ENCODE assay signal across 20 cellular contexts in genomic region chr16:68496689-68497088, GRCh38. TPM values are rescaled to one million over a fixed set of nuclear protein-coding genes. Genes with fewer than 3 reads are reported as not detected.
DNase-seq lines count a peak whose midpoint lies in the region; ATAC-seq and TF ChIP-seq lines count a peak whose summit lies in the region.
"Had no signal": no experiment of that assay in that cellular context is flagged by ENCODE, and none has a peak within 500 bp of the region (broad histone marks: within the 10 kb centered on the region; RNA-seq: fewer than 3 reads in every experiment).

No MANE protein-coding gene starts in this region.

- H3K4me1 ChIP-seq in mammary epithelial cell (ENCODE audit: insufficient read depth, low read length): peaks cover 15% of the 10 kb centered on the region
- H3K4me1 ChIP-seq in heart left ventricle: no peaks in the 10 kb centered on the region

- no peaks in the 10 kb centered on the region for H3K36me3 Mint-ChIP-seq in osteocyte (ENCODE audit: unreplicated experiment)
- H3K36me3 Mint-ChIP-seq: CD4-positive, CD25-positive, alpha-beta regulatory T cell had no signal

- intact Hi-C loops in mammary epithelial cell (cut with micrococcal nuclease) (no loop called here), heart left ventricle (cut with DNase I) (no loop called here)

- H3K27ac ChIP-seq in RWPE1 (peak overlapping the region; percentile 59), mammary epithelial cell (ENCODE audit: insufficient read depth, low read depth, low read length) (no peak overlapping the region), heart left ventricle (no peak overlapping the region)
- H3K27ac ChIP-seq: 22Rv1 had no signal

- no peak overlapping the region for H3K9ac ChIP-seq in mammary epithelial cell (ENCODE audit: insufficient read depth, low read length)

- no peak overlapping the region for H3K4me3 ChIP-seq in mammary epithelial cell (replicated peaks in 1 of 3; ENCODE audit: insufficient read depth in 1 of 3, low read depth in 2 of 3, low read length in 3 of 3)
- no peak overlapping the region for H3K4me3 ChIP-seq in heart left ventricle

- no peaks in the 10 kb centered on the region for H3K4me1 Mint-ChIP-seq in osteocyte (ENCODE audit: unreplicated experiment)
- H3K4me1 Mint-ChIP-seq: CD4-positive, CD25-positive, alpha-beta regulatory T cell had no signal

- BruUV-seq in mammary epithelial cell (replicated peaks; lab: Mats Ljungman, UMichigan): no TSS peak

- TF ChIP-seq CTCF in RWPE1 (conservative IDR thresholded peaks at IDR 0.05; ENCODE audit: low read depth): no peak
- no peak for TF ChIP-seq CTCF in mammary epithelial cell (conservative IDR thresholded peaks at IDR 0.05 in 1 of 2, IDR thresholded peaks at IDR 0.05 in 1 of 2; ENCODE audit: extremely low read depth in 1 of 2, insufficient read depth in 1 of 2, low read depth in 1 of 2, low read length in 2 of 2)
- no peak for TF ChIP-seq CTCF in osteocyte (IDR thresholded peaks at IDR 0.05)
- no peak for TF ChIP-seq CTCF in heart left ventricle (IDR thresholded peaks at IDR 0.05)

- no peaks in the 10 kb centered on the region for H3K79me2 ChIP-seq in mammary epithelial cell (ENCODE audit: insufficient read depth, low read length)

- POLR2A ChIA-PET in RWPE1 (lab: Yijun Ruan, JAX; ENCODE audit: low non-redundant PET): no interaction called here

- no peaks in the 10 kb centered on the region for H4K20me1 ChIP-seq in mammary epithelial cell (ENCODE audit: insufficient read depth, low read length)

- H3K27me3 ChIP-seq in mammary epithelial cell (ENCODE audit: insufficient read depth, low read length) (no peaks in the 10 kb centered on the region), heart left ventricle (peaks cover 0 to 6% (median 0%) of the 10 kb centered on the region in 9 donors)

- ATAC-seq in heart left ventricle: no peak

- in situ Hi-C loops in mammary epithelial cell (cut with MboI; ENCODE audit: low sequenced_read_pairs in 2 of 2): loop anchor here in 1 of 2 donors (25.0 kb wide), 1 partner anchor 234 kb away; the partner anchor contains the start of gene SLC7A6

- H3K9me3 ChIP-seq in mammary epithelial cell (replicated peaks; ENCODE audit: insufficient read depth, low read length) (no peaks in the 10 kb centered on the region), heart left ventricle (no peaks in the 10 kb centered on the region)

- 11% methylated on average over 8 of the region's 8 CpGs for WGBS in mammary epithelial cell (ENCODE audit: low coverage, missing lambda C conversion rate)
- 51 to 63% (median 60%) methylated on average over 7 to 8 of the region's 8 CpGs for WGBS in heart left ventricle, 4 donors

- H3K36me3 ChIP-seq in mammary epithelial cell (ENCODE audit: insufficient read depth, low read length) (no peaks in the 10 kb centered on the region), heart left ventricle (no peaks in the 10 kb centered on the region)

- H3K4me3 Mint-ChIP-seq in osteocyte (ENCODE audit: unreplicated experiment): no peak overlapping the region
- H3K4me3 Mint-ChIP-seq: CD4-positive, CD25-positive, alpha-beta regulatory T cell had no signal

- no peak overlapping the region for H3K27ac Mint-ChIP-seq in osteocyte (ENCODE audit: unreplicated experiment)

- TF ChIP-seq POLR2A in heart left ventricle (IDR thresholded peaks at IDR 0.05): no peak

- DNase-seq in DMS 273 (lab: John Stamatoyannopoulos, UW; ENCODE audit: unreplicated experiment) (peak; percentile 47), DMS 273 treated with DMSO at 0.1 percent for 48 hours (lab: John Stamatoyannopoulos, UW) (no peak), RWPE1 (ENCODE audit: low spot score) (no peak), mammary epithelial cell (no peak), dermis blood vessel endothelial cell (no peak), osteocyte (ENCODE audit: extremely low spot score, unreplicated experiment) (no peak), heart left ventricle (no peak), foreskin melanocyte (no peak)
- DNase-seq: AML-193; CD4-positive, CD25-positive, alpha-beta regulatory T cell; COR-L47; DMS153; GF-D8; KG1; MV-4-11; NCI-H1436 treated with DMSO at 0.1 percent for 48 hours; NCI-H2029; NCI-H2171; OCI-M1 had no signal

- H2AFZ ChIP-seq in mammary epithelial cell (ENCODE audit: low read depth, low read length): no peak overlapping the region

- peak overlapping the region; percentile 7 for H3K4me2 ChIP-seq in mammary epithelial cell (ENCODE audit: insufficient read depth, low read depth, low read length)

- dilution Hi-C loops in mammary epithelial cell (cut with HindIII; ENCODE audit: low sequenced_read_pairs): no loop called here

- CTCF ChIA-PET in RWPE1 (lab: Yijun Ruan, JAX): interaction anchor here (0.6 to 1.4 kb wide), 3 partner anchors 9 to 24 kb away, joined by 3 read pairs; no protein-coding TSS in a partner anchor
- CTCF ChIA-PET in mammary epithelial cell (lab: Charles Lee; ENCODE audit: low non-redundant PET): no interaction called here

- H3K9me3 Mint-ChIP-seq in osteocyte (ENCODE audit: unreplicated experiment): no peaks in the 10 kb centered on the region
- H3K9me3 Mint-ChIP-seq: CD4-positive, CD25-positive, alpha-beta regulatory T cell had no signal

- H3K27me3 Mint-ChIP-seq in osteocyte (ENCODE audit: unreplicated experiment): peaks cover 11% of the 10 kb centered on the region

RNA-seq across cellular contexts. Expression of gene ZFP90, which starts 42.4 kb away (rescaled TPM):
- 10 to 100 TPM; 26.8 to 43.0 TPM for total RNA-seq in mammary epithelial cell
- polyA plus RNA-seq in mammary epithelial cell: 13.5 TPM
- 13.7 TPM for polyA minus RNA-seq in mammary epithelial cell
- total RNA-seq in dermis blood vessel endothelial cell: 20.2 and 26.5 TPM in 2 replicates
- total RNA-seq in osteocyte: 34.8 and 36.3 TPM in 2 replicates
- 10 to 100 TPM in 6 of 9 donors, 1 to 10 TPM in 3; 6.9 to 18.1 (median 12.0) TPM for total RNA-seq in heart left ventricle
- polyA plus RNA-seq in heart left ventricle: 1 to 10 TPM; 4.9 to 5.3 TPM

RNA-seq across cellular contexts. Expression of gene SMPD3, which starts 48.4 kb away (rescaled TPM):
- total RNA-seq in mammary epithelial cell (not detected), dermis blood vessel endothelial cell (0.14 and 0.17 TPM in 2 replicates), osteocyte (not detected in 2 replicates), heart left ventricle (10 to 100 TPM in 1 of 9 donors, 1 to 10 TPM in 2, under 1 TPM in 3, not detected in 3; 0.10 to 14.4 (median 1.5) TPM)
- polyA plus RNA-seq in mammary epithelial cell (not detected), heart left ventricle (under 1 TPM; 0.07 to 0.15 TPM)
- polyA minus RNA-seq in mammary epithelial cell: not detected
